ENCODE assay signal across 12 cellular contexts in genomic region chr4:151304755-151305154, GRCh38. TPM values are rescaled to one million over a fixed set of nuclear protein-coding genes. Genes with fewer than 3 reads are reported as not detected.
DNase-seq lines count a peak whose midpoint lies in the region; ATAC-seq and TF ChIP-seq lines count a peak whose summit lies in the region.
"Had no signal": no experiment of that assay in that cellular context is flagged by ENCODE, and none has a peak within 500 bp of the region (broad histone marks: within the 10 kb centered on the region; RNA-seq: fewer than 3 reads in every experiment).

No MANE protein-coding gene starts in this region.

- no peak for TF ChIP-seq POLR2A in breast epithelium (IDR thresholded peaks at IDR 0.05)

- no peaks in the 10 kb centered on the region for H3K9me2 ChIP-seq in PC-9 (ENCODE audit: insufficient read depth)

- H3K79me2 ChIP-seq in PC-9 (ENCODE audit: low read depth), result peaks cover 56% of the 10 kb centered on the region

- H3K9me3 ChIP-seq in breast epithelium, result no peaks in the 10 kb centered on the region
- no peaks in the 10 kb centered on the region for H3K9me3 ChIP-seq in PC-9 (ENCODE audit: insufficient read depth, low read depth)
- H3K9me3 ChIP-seq: testis had no signal

- peaks cover 10% of the 10 kb centered on the region for H4K20me1 ChIP-seq in PC-9 (ENCODE audit: insufficient read depth)

- no peaks in the 10 kb centered on the region for H3K27me3 ChIP-seq in breast epithelium
- H3K27me3 ChIP-seq in PC-9 (ENCODE audit: insufficient read depth, low read depth), result no peaks in the 10 kb centered on the region
- H3K27me3 ChIP-seq: testis had no signal

- H3K4me3 Mint-ChIP-seq in MCF 10A (ENCODE audit: unreplicated experiment), result no peak overlapping the region
- no peak overlapping the region for H3K4me3 Mint-ChIP-seq in progenitor cell of endocrine pancreas (ENCODE audit: low read depth)
- no peak overlapping the region for H3K4me3 Mint-ChIP-seq in osteocyte (ENCODE audit: unreplicated experiment)

- H3K27me3 Mint-ChIP-seq in MCF 10A (ENCODE audit: insufficient read depth, unreplicated experiment) (no peaks in the 10 kb centered on the region), progenitor cell of endocrine pancreas (no peaks in the 10 kb centered on the region), osteocyte (ENCODE audit: unreplicated experiment) (no peaks in the 10 kb centered on the region)

- TF ChIP-seq CTCF in MCF 10A (IDR thresholded peaks at IDR 0.05; ENCODE audit: unreplicated experiment) (no peak), breast epithelium (IDR thresholded peaks at IDR 0.05) (no peak), PC-9 (conservative IDR thresholded peaks at IDR 0.05) (no peak), progenitor cell of endocrine pancreas (IDR thresholded peaks at IDR 0.05; ENCODE audit: unreplicated experiment) (no peak), osteocyte (IDR thresholded peaks at IDR 0.05) (no peak)

- peak; percentile 37 for DNase-seq in MCF 10A (ENCODE audit: unreplicated experiment)
- DNase-seq in breast epithelium (ENCODE audit: low spot score in 2 of 2), result no peak
- peak in 1 of 2 experiments; percentile 50 for DNase-seq in PC-9
- no peak for DNase-seq in progenitor cell of endocrine pancreas (ENCODE audit: low spot score, unreplicated experiment)
- DNase-seq in osteocyte (ENCODE audit: extremely low spot score, unreplicated experiment), result no peak
- no peak for DNase-seq in HUDEP-2 (lab: John Stamatoyannopoulos, UW; ENCODE audit: unreplicated experiment in 76 of 76)
- no peak for DNase-seq in iPS-NIHi7 (ENCODE audit: extremely low spot score)
- DNase-seq: cerebellar nuclear complex, NCI-H446, testis had no signal

- H3K4me1 ChIP-seq in breast epithelium (no peaks in the 10 kb centered on the region), PC-9 (replicated peaks; ENCODE audit: insufficient read depth) (no peaks in the 10 kb centered on the region)
- H3K4me1 ChIP-seq: testis had no signal

- no peak overlapping the region for H3K4me2 ChIP-seq in PC-9

- no peaks in the 10 kb centered on the region for H3F3A ChIP-seq in PC-9 (ENCODE audit: insufficient read depth, low read depth)

- BruUV-seq in MCF 10A (replicated peaks; lab: Mats Ljungman, UMichigan), result no TSS peak
- BruUV-seq in PC-9 (replicated peaks; lab: Mats Ljungman, UMichigan), result no TSS peak

- POLR2A ChIA-PET in MCF 10A (lab: Yijun Ruan, JAX) (interaction anchor here (0.6 to 3.1 kb wide), 7 partner anchors 10 to 138 kb away, joined by 3 to 29 read pairs (median 6); partner anchors contain the start of gene SH3D19), PC-9 (lab: Charles Lee; ENCODE audit: unreplicated experiment) (interaction anchor here (0.6 to 1.4 kb wide), 3 partner anchors 11 to 456 kb away, joined by 3 to 7 read pairs (median 3); no protein-coding TSS in a partner anchor)

- H2AFZ ChIP-seq in PC-9, result no peak overlapping the region

- no peaks in the 10 kb centered on the region for H3K9me3 Mint-ChIP-seq in MCF 10A (ENCODE audit: unreplicated experiment)
- peaks cover 18% of the 10 kb centered on the region for H3K9me3 Mint-ChIP-seq in progenitor cell of endocrine pancreas (ENCODE audit: low read depth)
- peaks cover 7% of the 10 kb centered on the region for H3K9me3 Mint-ChIP-seq in osteocyte (ENCODE audit: unreplicated experiment)

- H3K4me3 ChIP-seq in breast epithelium (no peak overlapping the region), PC-9 (no peak overlapping the region)
- H3K4me3 ChIP-seq: testis had no signal

- H3K27ac Mint-ChIP-seq in MCF 10A (ENCODE audit: low read depth, unreplicated experiment) (no peak overlapping the region), progenitor cell of endocrine pancreas (peak overlapping the region; percentile 31), osteocyte (ENCODE audit: unreplicated experiment) (no peak overlapping the region)

- peak; percentile 80 for ATAC-seq in HG02870 (IDR thresholded peaks at IDR 0.05; ENCODE audit: unreplicated experiment)
- ATAC-seq: activated CD4-positive, CD25-positive, alpha-beta regulatory T cell treated with anti-CD3 and anti-CD28 coated beads, Interleukin-2, amount 50 U/mL, for 24 hours had no signal

- H3K36me3 ChIP-seq in breast epithelium (no peaks in the 10 kb centered on the region), PC-9 (ENCODE audit: low read depth) (0 out of 2 replicates have a peak, but pooled peaks cover 3% of the 10 kb centered on the region)

- H3K4me1 Mint-ChIP-seq in MCF 10A (ENCODE audit: insufficient read depth, unreplicated experiment) (peaks cover 9% of the 10 kb centered on the region), progenitor cell of endocrine pancreas (ENCODE audit: low read depth) (peaks cover 2% of the 10 kb centered on the region), osteocyte (ENCODE audit: unreplicated experiment) (peaks cover 4% of the 10 kb centered on the region)

- intact Hi-C loops in MCF 10A (cut with micrococcal nuclease) (no loop called here), breast epithelium (cut with DNase I; ENCODE audit: low total_unique reads) (no loop called here), PC-9 (cut with micrococcal nuclease; ENCODE audit: unreplicated experiment) (no loop called here)

- H3K27ac ChIP-seq in breast epithelium, result peak overlapping the region in 1 of 2 donors; percentile 11
- H3K27ac ChIP-seq in PC-9, result peak overlapping the region; percentile 10; the same call in 1 of the 2 replicates
- H3K27ac ChIP-seq: testis had no signal

- CTCF ChIA-PET in MCF 10A (lab: Yijun Ruan, JAX), result interaction anchor here (0.6 to 2.3 kb wide), 13 partner anchors 10 to 298 kb away, joined by 3 to 12 read pairs (median 4); no protein-coding TSS in a partner anchor
- CTCF ChIA-PET in PC-9 (lab: Charles Lee), result no interaction called here

- peaks cover 6% of the 10 kb centered on the region for H3K36me3 Mint-ChIP-seq in MCF 10A (ENCODE audit: insufficient read depth, unreplicated experiment)
- H3K36me3 Mint-ChIP-seq in progenitor cell of endocrine pancreas (ENCODE audit: insufficient read depth), result peaks cover 24% of the 10 kb centered on the region
- H3K36me3 Mint-ChIP-seq in osteocyte (ENCODE audit: unreplicated experiment), result peaks cover 10% of the 10 kb centered on the region

RNA-seq across cellular contexts. Expression of gene SH3D19, which starts 20.6 kb away (rescaled TPM):
- total RNA-seq in MCF 10A (2022), result 42.8 and 51.3 TPM in 2 replicates
- total RNA-seq in breast epithelium, result 100 to 1,000 TPM in 2 of 3 donors, 10 to 100 TPM in 1; 82.9 to 297 (median 113) TPM
- 40.0 and 41.7 TPM in 2 replicates for total RNA-seq in PC-9 (2021)
- 35.5 and 38.4 TPM in 2 replicates for total RNA-seq in progenitor cell of endocrine pancreas
- total RNA-seq in osteocyte, result 28.5 and 32.4 TPM in 2 replicates

RNA-seq across cellular contexts. Expression of gene PRSS48, which starts 27.8 kb away (rescaled TPM):
- not detected in 2 replicates for total RNA-seq in MCF 10A (2022)
- total RNA-seq in breast epithelium, result not detected
- not detected in 2 replicates for total RNA-seq in PC-9 (2021)
- not detected in 2 replicates for total RNA-seq in progenitor cell of endocrine pancreas
- not detected in 2 replicates for total RNA-seq in osteocyte
